ENCODE assay signal across 8 cellular contexts in genomic region chr22:30305906-30306628, GRCh38. TPM values are rescaled to one million over a fixed set of nuclear protein-coding genes. Genes with fewer than 3 reads are reported as not detected.
DNase-seq lines count a peak whose midpoint lies in the region; ATAC-seq and TF ChIP-seq lines count a peak whose summit lies in the region.

No MANE protein-coding gene starts in this region.

- H3K9me3 ChIP-seq in PC-3 (ENCODE audit: low read length): no peaks in the 10 kb centered on the region

- no peak for ATAC-seq in PC-3
- ATAC-seq in GM18517 (IDR thresholded peaks at IDR 0.05; ENCODE audit: unreplicated experiment): no peak

- H2AFZ ChIP-seq in PC-3 (ENCODE audit: low read length): no peak overlapping the region

- peaks cover 63% of the 10 kb centered on the region for H3K79me2 ChIP-seq in PC-3 (ENCODE audit: low read length)

- H3K4me3 ChIP-seq in GM08714 (ENCODE audit: low read length) (peak overlapping the region; percentile 56; the same call in 1 of the 2 replicates), PC-3 (ENCODE audit: low read length) (no peak overlapping the region), dorsolateral prefrontal cortex (peak overlapping the region in 1 of 59 donors; percentile 9), rectal smooth muscle tissue (ENCODE audit: low read length) (peak overlapping the region; percentile 32)

- peaks cover 7% of the 10 kb centered on the region; the same call in 1 of the 2 replicates for H3K36me3 ChIP-seq in PC-3 (ENCODE audit: low read depth, low read length)
- H3K36me3 ChIP-seq in rectal smooth muscle tissue (ENCODE audit: control insufficient read depth, insufficient read depth, low read length): peaks cover 5% of the 10 kb centered on the region

- no TSS peak for BruUV-seq in PC-3 (replicated peaks; lab: Mats Ljungman, UMichigan)

- peaks cover 10% of the 10 kb centered on the region for H3F3A ChIP-seq in PC-3 (ENCODE audit: low read length, unreplicated experiment)

- peak overlapping the region; percentile 97 for H3K27ac ChIP-seq in PC-3 (ENCODE audit: low read length)
- H3K27ac ChIP-seq in dorsolateral prefrontal cortex: peak overlapping the region in 54 of 59 donors; percentile 4 to 87 (median 68)
- H3K27ac ChIP-seq in rectal smooth muscle tissue (ENCODE audit: low read depth, low read length): peak overlapping the region; percentile 22

- H3K9ac ChIP-seq in PC-3 (ENCODE audit: low read length): peak overlapping the region; percentile 56; the same call in 1 of the 2 replicates
- H3K9ac ChIP-seq in rectal smooth muscle tissue (ENCODE audit: low read length): no peak overlapping the region

- TF ChIP-seq CTCF in PC-3 (conservative IDR thresholded peaks at IDR 0.05; ENCODE audit: low read depth, low read length) (no peak), dorsolateral prefrontal cortex (IDR thresholded peaks at IDR 0.05 in 54 of 56, conservative IDR thresholded peaks at IDR 0.05 in 2 of 56; ENCODE audit: low read depth in 1 of 56, partially characterized antibody in 56 of 56) (no peak)

- H3K9me2 ChIP-seq in PC-3 (replicated peaks; ENCODE audit: low read length): no peaks in the 10 kb centered on the region

- H4K20me1 ChIP-seq in PC-3 (ENCODE audit: low read length): no peaks in the 10 kb centered on the region

- intact Hi-C loops in PC-3 (cut with micrococcal nuclease): no loop called here
- intact Hi-C loops in dorsolateral prefrontal cortex (cut with DNase I): no loop called here

- DNase-seq in PC-3: no peak
- no peak for DNase-seq in dorsolateral prefrontal cortex
- DNase-seq in nucleus accumbens (lab: John Stamatoyannopoulos, UW): no peak
- DNase-seq in NCI-H187 treated with DMSO at 0.1 percent for 48 hours (lab: John Stamatoyannopoulos, UW): no peak
- DNase-seq in NCI-H2196 treated with DMSO at 0.1 percent for 48 hours (lab: John Stamatoyannopoulos, UW; ENCODE audit: unreplicated experiment): no peak

- CTCF ChIA-PET in PC-3 (lab: Charles Lee): no interaction called here

- peaks cover 81% of the 10 kb centered on the region for H3K4me1 ChIP-seq in PC-3 (ENCODE audit: insufficient read depth, low read length)
- H3K4me1 ChIP-seq in rectal smooth muscle tissue (ENCODE audit: control insufficient read depth, insufficient read depth, low read length): peaks cover 64% of the 10 kb centered on the region

- no peaks in the 10 kb centered on the region for H3K27me3 ChIP-seq in PC-3 (ENCODE audit: low read length)
- no peaks in the 10 kb centered on the region for H3K27me3 ChIP-seq in dorsolateral prefrontal cortex
- H3K27me3 ChIP-seq in rectal smooth muscle tissue (ENCODE audit: control insufficient read depth, insufficient read depth, low read length): no peaks in the 10 kb centered on the region

- POLR2A ChIA-PET in PC-3 (lab: Charles Lee; ENCODE audit: unreplicated experiment): no interaction called here

- H3K4me2 ChIP-seq in PC-3 (ENCODE audit: low read length): peak overlapping the region; percentile 64

RNA-seq across cellular contexts. Expression of gene CASTOR1, which starts 16.8 kb away (rescaled TPM):
- total RNA-seq in PC-3 (2014; rRNA removed) (4.2 and 6.1 TPM in 2 replicates), dorsolateral prefrontal cortex (10 to 100 TPM in 109 of 120 experiments, 1 to 10 TPM in 11; 4.6 to 43.5 (median 15.5) TPM)

RNA-seq across cellular contexts. Expression of gene TBC1D10A, which starts 20.7 kb away (rescaled TPM):
- total RNA-seq in PC-3 (2014; rRNA removed) (12.6 and 19.5 TPM in 2 replicates), dorsolateral prefrontal cortex (10 to 100 TPM in 116 of 120 experiments, 1 to 10 TPM in 4; 8.7 to 34.6 (median 16.2) TPM)

RNA-seq across cellular contexts. Expression of gene OSM, which starts 39.4 kb away (rescaled TPM):
- total RNA-seq in PC-3 (2014; rRNA removed) (not detected in 2 replicates), dorsolateral prefrontal cortex (1 to 10 TPM in 27 of 120 experiments, under 1 TPM in 47, not detected in 46; 0.23 to 6.7 (median 0.77) TPM)

RNA-seq across cellular contexts. Expression of gene SF3A1, which starts 50.6 kb away (rescaled TPM):
- 59.2 and 69.3 TPM in 2 replicates for total RNA-seq in PC-3 (2014; rRNA removed)
- 100 to 1,000 TPM; 120 to 195 (median 158) TPM for total RNA-seq in dorsolateral prefrontal cortex

RNA-seq across cellular contexts. Expression of gene CCDC157, which starts 50.7 kb away (rescaled TPM):
- total RNA-seq in PC-3 (2014; rRNA removed) (1.5 and 3.5 TPM in 2 replicates), dorsolateral prefrontal cortex (10 to 100 TPM in 1 of 120 experiments, 1 to 10 TPM in 119; 1.9 to 13.1 (median 6.2) TPM)

Comparison
In these comparisons a context has a peak if more than half of its experiments do, and no peak if none do; other contexts are left out.
1. H3K27ac ChIP-seq: peak in every context shown above with its lines; median percentile 97 in PC-3; 68 in dorsolateral prefrontal cortex; 22 in rectal smooth muscle tissue.